In the genomic region with DNA sequence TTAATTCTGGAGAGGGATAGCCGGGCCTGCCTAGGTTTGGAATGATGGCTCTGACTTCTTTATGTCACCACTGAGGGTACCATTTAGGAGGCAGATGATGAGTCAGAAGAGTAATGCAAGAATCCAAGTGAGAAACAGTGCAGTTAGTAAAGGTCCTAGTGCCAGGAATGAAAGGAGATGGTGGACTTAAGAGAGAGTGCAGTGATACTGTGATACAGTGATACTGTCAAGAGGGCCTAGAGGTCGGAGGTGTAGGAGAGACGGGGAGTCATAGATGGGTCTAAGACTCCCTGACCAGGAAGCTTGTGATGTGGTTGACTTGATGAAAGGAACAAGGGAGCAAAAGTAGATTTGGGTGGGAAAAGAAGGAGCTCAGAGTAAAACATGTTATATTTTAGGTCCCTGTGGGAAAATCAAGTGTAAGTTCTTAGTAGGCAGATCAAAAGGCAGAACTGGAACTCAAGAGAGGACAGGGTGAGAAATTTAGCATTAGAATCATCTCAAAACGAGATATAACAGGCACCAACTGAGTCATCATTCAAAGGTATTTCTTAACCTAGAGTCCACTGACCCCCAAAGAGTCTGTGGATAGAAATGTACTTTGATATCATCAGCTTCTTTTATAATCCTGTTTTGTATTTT, we compare ENCODE assay signal across 13 cellular contexts.
DNase-seq lines count a peak whose midpoint lies in the region; ATAC-seq and TF ChIP-seq lines count a peak whose summit lies in the region.
"Had no signal": no experiment of that assay in that cellular context is flagged by ENCODE, and none has a peak within 500 bp of the region (broad histone marks: within the 10 kb centered on the region; RNA-seq: fewer than 3 reads in every experiment).

No MANE protein-coding gene starts in this region.

- H3K36me3 ChIP-seq in GM23338 (ENCODE audit: insufficient read depth) = no peaks in the 10 kb centered on the region

- intact Hi-C loops in activated CD8-positive, alpha-beta T cell treated with anti-CD3 and anti-CD28 coated beads for 36 hours (cut with micrococcal nuclease) = loop anchor here (5.0 kb wide), 3 partner anchors 41 to 84 kb away; a partner anchor contains a TSS

- H3K27ac ChIP-seq in GM23338 (ENCODE audit: low read depth) = no peak overlapping the region
- H3K27ac ChIP-seq: WERI-Rb-1 had no signal

- no peaks in the 10 kb centered on the region for H3K27me3 Mint-ChIP-seq in activated naive CD4-positive, alpha-beta T cell treated with anti-CD3 and anti-CD28 coated beads, Interleukin-2, amount 10 ng/mL, durations not matched to agents 7 days and 5 days
- no peaks in the 10 kb centered on the region for H3K27me3 Mint-ChIP-seq in activated CD8-positive, alpha-beta T cell treated with anti-CD3 and anti-CD28 coated beads for 36 hours
- no peaks in the 10 kb centered on the region for H3K27me3 Mint-ChIP-seq in GM23338 (ENCODE audit: insufficient read depth, low read depth, poor library complexity)

- H2AFZ ChIP-seq in GM23338 = no peak overlapping the region

- H3K9me3 Mint-ChIP-seq in activated naive CD4-positive, alpha-beta T cell treated with anti-CD3 and anti-CD28 coated beads, Interleukin-2, amount 10 ng/mL, durations not matched to agents 7 days and 5 days = peaks cover 5% of the 10 kb centered on the region
- no peaks in the 10 kb centered on the region for H3K9me3 Mint-ChIP-seq in activated CD8-positive, alpha-beta T cell treated with anti-CD3 and anti-CD28 coated beads for 36 hours
- no peaks in the 10 kb centered on the region; the same call in 2 of the 3 replicates for H3K9me3 Mint-ChIP-seq in GM23338

- no peaks in the 10 kb centered on the region for H3F3A ChIP-seq in GM23338 (replicated peaks; ENCODE audit: low read depth)

- H3K4me3 ChIP-seq in GM23338 = no peak overlapping the region
- H3K4me3 ChIP-seq: smooth muscle cell had no signal

- POLR2A ChIA-PET in activated CD8-positive, alpha-beta T cell treated with anti-CD3 and anti-CD28 coated beads for 36 hours (lab: Charles Lee) = interaction anchor here (0.8 to 2.6 kb wide), 11 partner anchors 10 to 242 kb away, joined by 3 to 15 read pairs (median 4); no protein-coding TSS in a partner anchor

- TF ChIP-seq CTCF in activated CD8-positive, alpha-beta T cell treated with anti-CD3 and anti-CD28 coated beads for 36 hours (IDR thresholded peaks at IDR 0.05) = no peak
- TF ChIP-seq CTCF in GM23338 (conservative IDR thresholded peaks at IDR 0.05; ENCODE audit: low read depth in 2 of 2) = no peak

- CTCF ChIA-PET in activated naive CD4-positive, alpha-beta T cell treated with anti-CD3 and anti-CD28 coated beads, Interleukin-2, amount 10 ng/mL, durations not matched to agents 7 days and 5 days (lab: Charles Lee) = interaction anchor here (2.2 kb wide), 1 partner anchor 12 kb away, joined by 9 read pairs; no protein-coding TSS in a partner anchor
- CTCF ChIA-PET in activated CD8-positive, alpha-beta T cell treated with anti-CD3 and anti-CD28 coated beads for 36 hours (lab: Charles Lee) = interaction anchor here (0.8 to 1.5 kb wide), 6 partner anchors 10 to 514 kb away, joined by 3 to 7 read pairs (median 4); a partner anchor contains a TSS

- no peaks in the 10 kb centered on the region for H3K27me3 ChIP-seq in GM23338 (ENCODE audit: insufficient read depth)

- ATAC-seq in HG02870 (IDR thresholded peaks at IDR 0.05; ENCODE audit: unreplicated experiment) (peak; percentile 65), GM23338 (no peak)
- peak; percentile 75 for ATAC-seq in activated CD8-positive, alpha-beta T cell treated with anti-CD3 and anti-CD28 coated beads for 36 hours

- no peaks in the 10 kb centered on the region for H4K20me1 ChIP-seq in GM23338 (replicated peaks; ENCODE audit: insufficient read depth)

- peaks cover 85% of the 10 kb centered on the region for H3K4me1 Mint-ChIP-seq in activated naive CD4-positive, alpha-beta T cell treated with anti-CD3 and anti-CD28 coated beads, Interleukin-2, amount 10 ng/mL, durations not matched to agents 7 days and 5 days
- peaks cover 85% of the 10 kb centered on the region for H3K4me1 Mint-ChIP-seq in activated CD8-positive, alpha-beta T cell treated with anti-CD3 and anti-CD28 coated beads for 36 hours (ENCODE audit: low read depth)
- no peaks in the 10 kb centered on the region for H3K4me1 Mint-ChIP-seq in GM23338

- no peak for DNase-seq in activated naive CD4-positive, alpha-beta T cell treated with anti-CD3 and anti-CD28 coated beads, Interleukin-2, amount 10 ng/mL, durations not matched to agents 7 days and 5 days
- no peak for DNase-seq in activated naive CD4-positive, alpha-beta T cell treated with anti-CD3 and anti-CD28 coated beads, Interleukin-2, amount 50 U/mL, for 16 hours
- no peak for DNase-seq in activated CD8-positive, alpha-beta T cell treated with anti-CD3 and anti-CD28 coated beads for 36 hours
- no peak for DNase-seq in HT-29 (ENCODE audit: low spot score)
- DNase-seq in ureter (ENCODE audit: low spot score) = no peak
- DNase-seq in A172 (ENCODE audit: low spot score) = no peak
- DNase-seq in GM23338 (ENCODE audit: low spot score) = no peak
- DNase-seq: anterior cingulate cortex, GDM1, NCI-H1930, WERI-Rb-1 had no signal

- no peaks in the 10 kb centered on the region for H3K4me1 ChIP-seq in GM23338 (ENCODE audit: insufficient read depth)

- H3K27ac Mint-ChIP-seq in activated naive CD4-positive, alpha-beta T cell treated with anti-CD3 and anti-CD28 coated beads, Interleukin-2, amount 10 ng/mL, durations not matched to agents 7 days and 5 days = peak overlapping the region; percentile 88
- peak overlapping the region; percentile 95 for H3K27ac Mint-ChIP-seq in activated CD8-positive, alpha-beta T cell treated with anti-CD3 and anti-CD28 coated beads for 36 hours
- H3K27ac Mint-ChIP-seq in GM23338 = no peak overlapping the region

- no peaks in the 10 kb centered on the region for H3K9me2 ChIP-seq in GM23338 (ENCODE audit: insufficient read depth)

- H3K4me2 ChIP-seq in GM23338 = no peak overlapping the region
- H3K4me2 ChIP-seq: smooth muscle cell had no signal

- peak overlapping the region; percentile 3 for H3K4me3 Mint-ChIP-seq in activated naive CD4-positive, alpha-beta T cell treated with anti-CD3 and anti-CD28 coated beads, Interleukin-2, amount 10 ng/mL, durations not matched to agents 7 days and 5 days
- peak overlapping the region; percentile 5 for H3K4me3 Mint-ChIP-seq in activated CD8-positive, alpha-beta T cell treated with anti-CD3 and anti-CD28 coated beads for 36 hours
- H3K4me3 Mint-ChIP-seq in GM23338 = no peak overlapping the region

- H3K36me3 Mint-ChIP-seq in activated naive CD4-positive, alpha-beta T cell treated with anti-CD3 and anti-CD28 coated beads, Interleukin-2, amount 10 ng/mL, durations not matched to agents 7 days and 5 days = peaks cover 80% of the 10 kb centered on the region
- peaks cover 86% of the 10 kb centered on the region for H3K36me3 Mint-ChIP-seq in activated CD8-positive, alpha-beta T cell treated with anti-CD3 and anti-CD28 coated beads for 36 hours (ENCODE audit: low read depth)
- no peaks in the 10 kb centered on the region for H3K36me3 Mint-ChIP-seq in GM23338 (ENCODE audit: low read depth)

- no peaks in the 10 kb centered on the region for H3K79me2 ChIP-seq in GM23338 (replicated peaks; ENCODE audit: insufficient read depth)

TF ChIP-seq in GM23338, 12 proteins besides CTCF, POLR2A, EP300 and RAD21 (continues in another document):
- no peak for TF ChIP-seq CREB1 (CRISPR knock-in tag; IDR thresholded peaks at IDR 0.05; ENCODE audit: low read depth)
